Comparison of ENCODE assay signal across 4 cellular contexts in genomic region chr19:17682273-17682672, GRCh38.
TF ChIP-seq lines count a peak whose summit lies in the region.

No MANE protein-coding gene starts in this region.

TF ChIP-seq in HepG2, 621 proteins besides CTCF, POLR2A, EP300 and RAD21:
- TF ChIP-seq ZNF614 (CRISPR knock-in tag; IDR thresholded peaks at IDR 0.05; ENCODE audit: borderline replicate concordance), result no peak
- peak; percentile 70 for TF ChIP-seq ZNF629 (CRISPR knock-in tag; conservative IDR thresholded peaks at IDR 0.05)

TF ChIP-seq in HEK293, 187 proteins besides CTCF, POLR2A, EP300 and RAD21:
- no peak for TF ChIP-seq ZNF18 (tag by site-specific recombination; IDR thresholded peaks at IDR 0.05)
- TF ChIP-seq KLF10 (tag by site-specific recombination; IDR thresholded peaks at IDR 0.05), result no peak
- 0 out of 2 replicates have a peak, but pooled peaks have one; percentile 11 for TF ChIP-seq ZNF366 (tag by site-specific recombination; conservative IDR thresholded peaks at IDR 0.05)
- peak; percentile 97 for TF ChIP-seq ZNF146 (tag by site-specific recombination; IDR thresholded peaks at IDR 0.05)
- TF ChIP-seq FEZF1 (tag by site-specific recombination; IDR thresholded peaks at IDR 0.05), result no peak
- no peak for TF ChIP-seq ZNF175 (tag by site-specific recombination; IDR thresholded peaks at IDR 0.05)

TF ChIP-seq in K562, 482 proteins besides CTCF, POLR2A, EP300 and RAD21:
- TF ChIP-seq RREB1 (CRISPR knock-in tag; IDR thresholded peaks at IDR 0.05) (no peak), MIER1 (IDR thresholded peaks at IDR 0.05; ENCODE audit: low read depth) (no peak), NR2C2 (CRISPR knock-in tag; IDR thresholded peaks at IDR 0.05) (no peak), NR2C2 (tag; IDR thresholded peaks at IDR 0.05) (no peak), RBM25 (IDR thresholded peaks at IDR 0.05; ENCODE audit: low read depth, low read length, severe bottlenecking) (peak; percentile 61), ZBTB1 (CRISPR knock-in tag; IDR thresholded peaks at IDR 0.05; ENCODE audit: borderline replicate concordance, low read depth) (no peak), NR2F6 (CRISPR knock-in tag; IDR thresholded peaks at IDR 0.05) (no peak), BCOR (IDR thresholded peaks at IDR 0.05) (peak; percentile 51; the same call in 1 of the 2 replicates), ZNF146 (CRISPR knock-in tag; IDR thresholded peaks at IDR 0.05; ENCODE audit: unreplicated experiment) (peak; percentile 55), SMARCA5 (IDR thresholded peaks at IDR 0.05) (0 out of 2 replicates have a peak, but pooled peaks have one; percentile 47), KDM1A (IDR thresholded peaks at IDR 0.05) (peak in 1 of 2 experiments; percentile 51; a peak in 2 of 4 replicates)
TF ChIP-seq in K562: peak in this region for 5.

TF ChIP-seq in GM12891, 5 proteins besides CTCF, POLR2A, EP300 and RAD21:
- TF ChIP-seq PAX5 (IDR thresholded peaks at IDR 0.05; ENCODE audit: insufficient read depth, low read length, severe bottlenecking), result no peak
- no peak for TF ChIP-seq TAF1 (IDR thresholded peaks at IDR 0.05; ENCODE audit: low read depth, low read length)
- TF ChIP-seq POLR2AphosphoS5 (IDR thresholded peaks at IDR 0.05; ENCODE audit: low read depth, low read length), result no peak
- no peak for TF ChIP-seq POU2F2 (IDR thresholded peaks at IDR 0.05; ENCODE audit: low read depth, low read length)
- no peak for TF ChIP-seq SPI1 (IDR thresholded peaks at IDR 0.05; ENCODE audit: low read depth, low read length)
